In genomic region chr19:45995715-45996385, GRCh38 we compare ENCODE assay signal across 8 cellular contexts. TPM values are rescaled to one million over a fixed set of nuclear protein-coding genes. Genes with fewer than 3 reads are reported as not detected.
DNase-seq lines count a peak whose midpoint lies in the region; TF ChIP-seq lines count a peak whose summit lies in the region.

No MANE protein-coding gene starts in this region.

- peak overlapping the region; percentile 91 for H2AFZ ChIP-seq in PC-9

- peaks cover 8% of the 10 kb centered on the region; the same call in 1 of the 2 replicates for H3F3A ChIP-seq in PC-9 (ENCODE audit: insufficient read depth, low read depth)

- H3K9me3 ChIP-seq in ES-I3 (ENCODE audit: control insufficient read depth, insufficient read depth, low read length) (no peaks in the 10 kb centered on the region), PC-9 (ENCODE audit: insufficient read depth, low read depth) (no peaks in the 10 kb centered on the region)

- no peaks in the 10 kb centered on the region for H4K20me1 ChIP-seq in PC-9 (ENCODE audit: insufficient read depth)

- TF ChIP-seq CTCF in PC-9 (conservative IDR thresholded peaks at IDR 0.05) (no peak), fibroblast of mammary gland (conservative IDR thresholded peaks at IDR 0.05; ENCODE audit: control insufficient read depth, insufficient read depth, low read depth, low read length) (no peak), retinal pigment epithelial cell (conservative IDR thresholded peaks at IDR 0.05; ENCODE audit: low read depth, low read length) (no peak)

- BruUV-seq in PC-9 (replicated peaks; lab: Mats Ljungman, UMichigan), result TSS peak; percentile 79

- no peaks in the 10 kb centered on the region for H3K9me2 ChIP-seq in PC-9 (ENCODE audit: insufficient read depth)

- H3K4me3 ChIP-seq in PC-9 (peak overlapping the region; percentile 77), fibroblast of mammary gland (ENCODE audit: control insufficient read depth, low read depth, low read length) (peak overlapping the region; percentile 95), retinal pigment epithelial cell (ENCODE audit: low read length) (peak overlapping the region; percentile 99)

- H3K9ac ChIP-seq in ES-I3 (ENCODE audit: low read depth, low read length), result peak overlapping the region; percentile 87

- no peak overlapping the region for H3K27ac ChIP-seq in PC-9

- peak overlapping the region; percentile 98 for H3K4me2 ChIP-seq in PC-9

- DNase-seq in PC-9, result no peak
- DNase-seq in fibroblast of mammary gland (ENCODE audit: low read depth), result peak; percentile 54
- DNase-seq in retinal pigment epithelial cell (ENCODE audit: low read depth), result no peak
- DNase-seq in NCI-H526 treated with DMSO at 0.1 percent for 48 hours (lab: John Stamatoyannopoulos, UW), result no peak
- no peak for DNase-seq in medulla oblongata (ENCODE audit: extremely low spot score)
- no peak for DNase-seq in NCI-H2171 treated with DMSO at 0.1 percent for 48 hours (lab: John Stamatoyannopoulos, UW)
- no peak for DNase-seq in NCI-H187 treated with DMSO at 0.1 percent for 48 hours (lab: John Stamatoyannopoulos, UW)

- no peaks in the 10 kb centered on the region for H3K27me3 ChIP-seq in PC-9 (ENCODE audit: insufficient read depth, low read depth)

- H3K36me3 ChIP-seq in ES-I3 (ENCODE audit: insufficient read depth, low read length), result no peaks in the 10 kb centered on the region
- H3K36me3 ChIP-seq in PC-9 (ENCODE audit: low read depth), result no peaks in the 10 kb centered on the region

- CTCF ChIA-PET in PC-9 (lab: Charles Lee), result interaction anchor here (0.7 to 1.3 kb wide), 2 partner anchors 40 to 124 kb away, joined by 3 to 5 read pairs; no protein-coding TSS in a partner anchor

- peaks cover 5% of the 10 kb centered on the region; the same call in 1 of the 2 replicates for H3K4me1 ChIP-seq in ES-I3 (ENCODE audit: insufficient read depth, low read length)
- H3K4me1 ChIP-seq in PC-9 (replicated peaks; ENCODE audit: insufficient read depth), result peaks cover 11% of the 10 kb centered on the region

- intact Hi-C loops in PC-9 (cut with micrococcal nuclease; ENCODE audit: unreplicated experiment), result loop anchor here (1.0 kb wide), 1 partner anchor 110 kb away; the partner anchor contains the start of gene IRF2BP1

- POLR2A ChIA-PET in PC-9 (lab: Charles Lee; ENCODE audit: unreplicated experiment), result interaction anchor here (0.6 to 1.5 kb wide), 4 partner anchors 23 to 276 kb away, joined by 3 to 10 read pairs (median 6); partner anchors contain the start of gene SYMPK

- peaks cover 19% of the 10 kb centered on the region; the same call in 1 of the 2 replicates for H3K79me2 ChIP-seq in PC-9 (ENCODE audit: low read depth)

RNA-seq across cellular contexts. Expression of gene CCDC61, which starts 0.6 kb away (rescaled TPM):
- total RNA-seq in PC-9 (2021), result 22.8 and 24.8 TPM in 2 replicates

RNA-seq across cellular contexts. Expression of gene NOVA2, which starts 22.2 kb away (rescaled TPM):
- total RNA-seq in PC-9 (2021), result not detected in 2 replicates

RNA-seq across cellular contexts. Expression of gene PGLYRP1, which starts 27.0 kb away (rescaled TPM):
- total RNA-seq in PC-9 (2021), result not detected in 2 replicates

RNA-seq across cellular contexts. Expression of gene IGFL4, which starts 45.0 kb away (rescaled TPM):
- not detected in 2 replicates for total RNA-seq in PC-9 (2021)
